Comparison of ENCODE assay signal across 16 cellular contexts in the genomic region with DNA sequence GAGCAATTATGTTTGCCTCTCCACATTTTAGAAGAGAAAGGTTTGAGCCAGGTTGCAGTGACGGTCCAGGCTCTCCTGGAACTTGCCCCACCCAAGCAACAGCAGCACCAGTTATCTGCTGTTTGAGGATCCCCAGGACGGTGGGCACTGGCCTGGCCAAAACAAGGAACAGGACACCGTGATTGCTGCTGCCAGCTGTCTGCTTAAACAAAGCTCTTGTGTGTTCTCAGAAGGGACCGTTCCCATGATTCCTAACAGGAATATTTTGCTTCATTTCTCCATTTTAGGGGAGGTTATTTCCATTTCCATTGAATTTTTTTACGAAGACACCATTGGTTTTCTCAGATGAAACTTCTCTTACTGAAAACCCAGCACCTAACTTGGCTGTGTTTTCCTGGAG.
"Had no signal": no experiment of that assay in that cellular context is flagged by ENCODE, and none has a peak within 500 bp of the region (broad histone marks: within the 10 kb centered on the region; RNA-seq: fewer than 3 reads in every experiment).

No MANE protein-coding gene starts in this region.

- H3K9me3 ChIP-seq: adrenal gland, pancreas, transverse colon had no signal

- H3K27ac Mint-ChIP-seq: activated CD4-positive, alpha-beta memory T cell treated with anti-CD3 and anti-CD28 coated beads, Interleukin-2, amount 10 ng/mL, durations not matched to agents 7 days and 5 days; neural progenitor cell had no signal

- DNase-seq: activated CD4-positive, alpha-beta memory T cell treated with anti-CD3 and anti-CD28 coated beads, Interleukin-2, amount 10 ng/mL, durations not matched to agents 7 days and 5 days; activated CD4-positive, alpha-beta T cell treated with anti-CD3 and anti-CD28 coated beads for 1 hour; activated naive CD4-positive, alpha-beta T cell; adrenal gland; erythroblast; hippocampal formation; kidney glomerular epithelial cell; midbrain; pancreas; retina; SHP77 treated with DMSO at 0.1 percent for 48 hours; stimulated activated CD4-positive, alpha-beta T cell treated with anti-CD3 and anti-CD28 coated beads, Interleukin-15, amount 100 ng/mL, for 24 hours; stimulated activated CD4-positive, alpha-beta T cell treated with anti-CD3 and anti-CD28 coated beads, Interleukin-4, amount 100 ng/mL, for 24 hours; transverse colon had no signal

- H3K27me3 Mint-ChIP-seq: activated CD4-positive, alpha-beta memory T cell treated with anti-CD3 and anti-CD28 coated beads, Interleukin-2, amount 10 ng/mL, durations not matched to agents 7 days and 5 days; central memory CD8-positive, alpha-beta T cell had no signal

- H3K4me1 Mint-ChIP-seq: central memory CD8-positive, alpha-beta T cell had no signal

- H3K4me3 Mint-ChIP-seq: activated CD4-positive, alpha-beta memory T cell treated with anti-CD3 and anti-CD28 coated beads, Interleukin-2, amount 10 ng/mL, durations not matched to agents 7 days and 5 days; central memory CD8-positive, alpha-beta T cell; neural progenitor cell had no signal

- H3K4me1 ChIP-seq: adrenal gland, transverse colon had no signal

- H3K9me3 Mint-ChIP-seq: activated CD4-positive, alpha-beta memory T cell treated with anti-CD3 and anti-CD28 coated beads, Interleukin-2, amount 10 ng/mL, durations not matched to agents 7 days and 5 days; central memory CD8-positive, alpha-beta T cell had no signal

- H3K27me3 ChIP-seq: adrenal gland, neural progenitor cell, pancreas, transverse colon had no signal

- H3K27ac ChIP-seq: adrenal gland, neural progenitor cell, pancreas, transverse colon had no signal

- H3K36me3 ChIP-seq: pancreas had no signal

- H3K4me3 ChIP-seq: adrenal gland, neural progenitor cell, pancreas, transverse colon had no signal
